In the genomic region with DNA sequence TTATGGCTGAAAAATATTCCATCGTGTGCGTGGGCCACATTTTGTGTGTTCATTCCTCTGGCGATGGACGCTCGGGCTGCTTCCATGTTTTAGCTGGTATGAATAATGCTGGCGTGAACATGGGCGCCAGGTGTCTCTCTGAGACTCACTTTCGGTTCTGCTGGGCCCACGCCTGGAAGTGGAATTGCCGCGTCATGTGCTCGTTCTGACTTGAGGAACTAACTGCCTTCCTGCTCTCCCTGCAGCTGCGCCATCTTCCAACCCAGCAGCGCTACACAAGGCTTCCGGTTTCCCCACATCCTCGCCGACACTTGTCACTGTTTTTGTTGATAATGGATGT, we compare ENCODE assay signal across 8 cellular contexts. TPM values are rescaled to one million over a fixed set of nuclear protein-coding genes. Genes with fewer than 3 reads are reported as not detected.
DNase-seq lines count a peak whose midpoint lies in the region; ATAC-seq lines count a peak whose summit lies in the region.
"Not testable (repeated sequence)": the region's sequence is repeated elsewhere in the genome, so short reads cannot be mapped to it uniquely, and the experiment has no call there.

No MANE protein-coding gene starts in this region.

- not testable (repeated sequence) for H3K27ac ChIP-seq in CD8-positive, alpha-beta memory T cell (ENCODE audit: low read depth, low read length)

- intact Hi-C loops in activated naive CD4-positive, alpha-beta T cell treated with anti-CD3 and anti-CD28 coated beads for 36 hours (cut with micrococcal nuclease); Right ventricle myocardium superior (cut with DNase I): not testable (repeated sequence)

- POLR2A ChIA-PET in CD8-positive, alpha-beta memory T cell (lab: Charles Lee); activated CD8-positive, alpha-beta T cell treated with anti-CD3 and anti-CD28 coated beads, Interleukin-2, amount 10 ng/mL, durations not matched to agents 7 days and 5 days (lab: Charles Lee): not testable (repeated sequence)

- not testable (repeated sequence) for H3K9me3 Mint-ChIP-seq in CD8-positive, alpha-beta memory T cell; activated CD8-positive, alpha-beta T cell treated with anti-CD3 and anti-CD28 coated beads, Interleukin-2, amount 10 ng/mL, durations not matched to agents 7 days and 5 days (ENCODE audit: insufficient read depth); activated naive CD4-positive, alpha-beta T cell treated with anti-CD3 and anti-CD28 coated beads for 36 hours; naive B cell

- not testable (repeated sequence) for H3K27me3 Mint-ChIP-seq in CD8-positive, alpha-beta memory T cell; activated CD8-positive, alpha-beta T cell treated with anti-CD3 and anti-CD28 coated beads, Interleukin-2, amount 10 ng/mL, durations not matched to agents 7 days and 5 days (ENCODE audit: low read depth); activated naive CD4-positive, alpha-beta T cell treated with anti-CD3 and anti-CD28 coated beads for 36 hours (ENCODE audit: low read depth); naive B cell

- ATAC-seq in activated CD8-positive, alpha-beta T cell treated with anti-CD3 and anti-CD28 coated beads, Interleukin-2, amount 10 ng/mL, durations not matched to agents 7 days and 5 days = not testable (repeated sequence)
- ATAC-seq in Right ventricle myocardium superior (ENCODE audit: poor library complexity) = peak; percentile 42
- peak; percentile 26 to 47 for ATAC-seq in naive B cell (ENCODE audit: low read depth in 2 of 2)

- H3K27ac Mint-ChIP-seq in CD8-positive, alpha-beta memory T cell; activated CD8-positive, alpha-beta T cell treated with anti-CD3 and anti-CD28 coated beads, Interleukin-2, amount 10 ng/mL, durations not matched to agents 7 days and 5 days; activated naive CD4-positive, alpha-beta T cell treated with anti-CD3 and anti-CD28 coated beads for 36 hours: not testable (repeated sequence)
- H3K27ac Mint-ChIP-seq in naive B cell = peak overlapping the region in 1 of 6 donors; percentile 54

- CTCF ChIA-PET in CD8-positive, alpha-beta memory T cell (lab: Charles Lee); activated CD8-positive, alpha-beta T cell treated with anti-CD3 and anti-CD28 coated beads, Interleukin-2, amount 10 ng/mL, durations not matched to agents 7 days and 5 days (lab: Charles Lee); activated naive CD4-positive, alpha-beta T cell treated with anti-CD3 and anti-CD28 coated beads for 36 hours (lab: Charles Lee): not testable (repeated sequence)

- not testable (repeated sequence) for H3K27me3 ChIP-seq in CD8-positive, alpha-beta memory T cell (ENCODE audit: insufficient read depth, low read length, poor library complexity, severe bottlenecking)

- H3K36me3 ChIP-seq in CD8-positive, alpha-beta memory T cell (ENCODE audit: insufficient read depth, low read length) = not testable (repeated sequence)

- not testable (repeated sequence) for H3K4me3 Mint-ChIP-seq in CD8-positive, alpha-beta memory T cell; activated CD8-positive, alpha-beta T cell treated with anti-CD3 and anti-CD28 coated beads, Interleukin-2, amount 10 ng/mL, durations not matched to agents 7 days and 5 days; activated naive CD4-positive, alpha-beta T cell treated with anti-CD3 and anti-CD28 coated beads for 36 hours; naive B cell

- H3K36me3 Mint-ChIP-seq in CD8-positive, alpha-beta memory T cell; activated CD8-positive, alpha-beta T cell treated with anti-CD3 and anti-CD28 coated beads, Interleukin-2, amount 10 ng/mL, durations not matched to agents 7 days and 5 days (ENCODE audit: low read depth); activated naive CD4-positive, alpha-beta T cell treated with anti-CD3 and anti-CD28 coated beads for 36 hours (ENCODE audit: low read depth); naive B cell: not testable (repeated sequence)

- not testable (repeated sequence) for H3K9me3 ChIP-seq in CD8-positive, alpha-beta memory T cell (ENCODE audit: low read length)

- H3K4me3 ChIP-seq in CD8-positive, alpha-beta memory T cell (ENCODE audit: low read length) = not testable (repeated sequence)

- H3K4me1 ChIP-seq in CD8-positive, alpha-beta memory T cell (ENCODE audit: insufficient read depth, low read length) = not testable (repeated sequence)

- peak in 3 of 5 donors; percentile 0 to 43 (median 3) for DNase-seq in CD8-positive, alpha-beta memory T cell
- peak; percentile 4 for DNase-seq in T-helper 22 cell (ENCODE audit: low read depth)
- peak; percentile 18 for DNase-seq in activated CD8-positive, alpha-beta T cell treated with anti-CD3 and anti-CD28 coated beads, Interleukin-2, amount 10 ng/mL, durations not matched to agents 7 days and 5 days
- DNase-seq in activated naive CD4-positive, alpha-beta T cell treated with anti-CD3 and anti-CD28 coated beads for 36 hours = peak; percentile 67
- peak; percentile 44 for DNase-seq in Right ventricle myocardium superior
- DNase-seq in naive B cell = peak; percentile 49
- peak; percentile 59 to 61 for DNase-seq in stimulated activated CD4-positive, alpha-beta T cell treated with anti-CD3 and anti-CD28 coated beads, Interleukin-15, amount 100 ng/mL, for 48 hours (ENCODE audit: low read depth in 2 of 2)
- peak; percentile 65 for DNase-seq in stimulated activated CD8-positive, alpha-beta memory T cell treated with anti-CD3 and anti-CD28 coated beads, Interleukin-4, amount 100 ng/mL, for 48 hours

- not testable (repeated sequence) for H3K4me1 Mint-ChIP-seq in CD8-positive, alpha-beta memory T cell; activated CD8-positive, alpha-beta T cell treated with anti-CD3 and anti-CD28 coated beads, Interleukin-2, amount 10 ng/mL, durations not matched to agents 7 days and 5 days (ENCODE audit: low read depth); activated naive CD4-positive, alpha-beta T cell treated with anti-CD3 and anti-CD28 coated beads for 36 hours (ENCODE audit: low read depth); naive B cell

RNA-seq across cellular contexts. Expression of a gene that starts 20.4 kb away (rescaled TPM):
- 1 to 10 TPM; 7.6 to 9.0 TPM for total RNA-seq in CD8-positive, alpha-beta memory T cell
- polyA plus RNA-seq in CD8-positive, alpha-beta memory T cell = 47.3 TPM
- 10 to 100 TPM in 1 of 2 experiments, 1 to 10 TPM in 1; 8.2 to 10.6 TPM for total RNA-seq in activated CD8-positive, alpha-beta T cell treated with anti-CD3 and anti-CD28 coated beads, Interleukin-2, amount 10 ng/mL, durations not matched to agents 7 days and 5 days
- 10 to 100 TPM; 21.3 to 27.4 TPM for total RNA-seq in activated naive CD4-positive, alpha-beta T cell treated with anti-CD3 and anti-CD28 coated beads for 36 hours
- 146 TPM for total RNA-seq in Right ventricle myocardium superior
- 10 to 100 TPM; 11.0 to 64.2 (median 33.9) TPM for polyA plus RNA-seq in naive B cell (ENCODE audit: low read depth in 6 of 6)

RNA-seq across cellular contexts. Expression of a gene that starts 46.7 kb away (rescaled TPM):
- total RNA-seq in CD8-positive, alpha-beta memory T cell = 10 to 100 TPM; 10.4 to 15.5 TPM
- polyA plus RNA-seq in CD8-positive, alpha-beta memory T cell = 13.2 TPM
- 1 to 10 TPM; 2.9 to 8.0 TPM for total RNA-seq in activated CD8-positive, alpha-beta T cell treated with anti-CD3 and anti-CD28 coated beads, Interleukin-2, amount 10 ng/mL, durations not matched to agents 7 days and 5 days
- total RNA-seq in activated naive CD4-positive, alpha-beta T cell treated with anti-CD3 and anti-CD28 coated beads for 36 hours = 10 to 100 TPM; 29.6 to 30.9 TPM
- 8.6 TPM for total RNA-seq in Right ventricle myocardium superior
- polyA plus RNA-seq in naive B cell (ENCODE audit: low read depth in 6 of 6) = 10 to 100 TPM in 1 of 6 donors, 1 to 10 TPM in 5; 1.3 to 10.7 (median 4.3) TPM

Comparison
In these comparisons a context has a peak if more than half of its experiments do, and no peak if none do; other contexts are left out.
1. DNase-seq: peak in every context shown above with its lines; median percentile 67 in activated naive CD4-positive, alpha-beta T cell treated with anti-CD3 and anti-CD28 coated beads for 36 hours; 65 in stimulated activated CD8-positive, alpha-beta memory T cell treated with anti-CD3 and anti-CD28 coated beads, Interleukin-4, amount 100 ng/mL, for 48 hours; 60 in stimulated activated CD4-positive, alpha-beta T cell treated with anti-CD3 and anti-CD28 coated beads, Interleukin-15, amount 100 ng/mL, for 48 hours; 49 in naive B cell; 44 in Right ventricle myocardium superior; 18 in activated CD8-positive, alpha-beta T cell treated with anti-CD3 and anti-CD28 coated beads, Interleukin-2, amount 10 ng/mL, durations not matched to agents 7 days and 5 days; 4 in T-helper 22 cell; 3 in CD8-positive, alpha-beta memory T cell.